18 cellular contexts compared by ENCODE assay signal in genomic region chr4:98939446-98939845, GRCh38. TPM values are rescaled to one million over a fixed set of nuclear protein-coding genes. Genes with fewer than 3 reads are reported as not detected.
A peak's percentile ranks its signal among the peaks of the same experiment; 100 is the strongest.
DNase-seq lines count a peak whose midpoint lies in the region; ATAC-seq and TF ChIP-seq lines count a peak whose summit lies in the region.
"Had no signal": no experiment of that assay in that cellular context is flagged by ENCODE, and none has a peak within 500 bp of the region (broad histone marks: within the 10 kb centered on the region; RNA-seq: fewer than 3 reads in every experiment).

No MANE protein-coding gene starts in this region.

- peak overlapping the region; percentile 34 for H3K27ac Mint-ChIP-seq in activated T-cell treated with anti-CD3 and anti-CD28 coated beads, Interleukin-2, amount 50 U/mL, for 72 hours
- no peak overlapping the region for H3K27ac Mint-ChIP-seq in effector memory CD8-positive, alpha-beta T cell
- H3K27ac Mint-ChIP-seq: activated T-cell treated with anti-CD3 and anti-CD28 coated beads, Interleukin-2, amount 50 U/mL, for 24 hours; CD8-positive, alpha-beta T cell; memory B cell had no signal

- H3K27me3 ChIP-seq in HCT116 (ENCODE audit: insufficient read depth, low read length): no peaks in the 10 kb centered on the region
- no peaks in the 10 kb centered on the region for H3K27me3 ChIP-seq in upper lobe of right lung
- H3K27me3 ChIP-seq: adrenal gland, gastrocnemius medialis had no signal

- H3K4me2 ChIP-seq in HCT116 (ENCODE audit: low read length): no peak overlapping the region

- H3K36me3 ChIP-seq in HCT116 (ENCODE audit: control insufficient read depth in 1 of 2, insufficient read depth in 2 of 2, low read length in 2 of 2) (no peaks in the 10 kb centered on the region), upper lobe of right lung (no peaks in the 10 kb centered on the region)
- H3K36me3 ChIP-seq: adrenal gland, gastrocnemius medialis had no signal

- TF ChIP-seq RAD21 in HCT116 (IDR thresholded peaks at IDR 0.05; ENCODE audit: low read depth): no peak

- peaks cover 20% of the 10 kb centered on the region for H3K4me1 Mint-ChIP-seq in activated T-cell treated with anti-CD3 and anti-CD28 coated beads, Interleukin-2, amount 50 U/mL, for 72 hours (ENCODE audit: low read depth)
- peaks cover 0 to 1% of the 10 kb centered on the region in 2 donors for H3K4me1 Mint-ChIP-seq in effector memory CD8-positive, alpha-beta T cell (ENCODE audit: low read depth in 2 of 2)
- H3K4me1 Mint-ChIP-seq: memory B cell had no signal

- CTCF ChIA-PET in HCT116 (lab: Charles Lee): no interaction called here

- peak overlapping the region; percentile 69 for H2AFZ ChIP-seq in HCT116 (ENCODE audit: low read depth, low read length, poor library complexity, severe bottlenecking)

- no peak for TF ChIP-seq POLR2A in HCT116 (IDR thresholded peaks at IDR 0.05; ENCODE audit: borderline replicate concordance, extremely low read depth, insufficient read depth, insufficient read length)

- no peak for TF ChIP-seq CTCF in HCT116 (IDR thresholded peaks at IDR 0.05 in 2 of 3, conservative IDR thresholded peaks at IDR 0.05 in 1 of 3; ENCODE audit: borderline replicate concordance in 1 of 3, insufficient read depth in 1 of 3, low read depth in 2 of 3, low read length in 2 of 3)
- no peak for TF ChIP-seq CTCF in upper lobe of right lung (IDR thresholded peaks at IDR 0.05)

- H3K9me2 ChIP-seq in HCT116 (ENCODE audit: insufficient read depth): no peaks in the 10 kb centered on the region

- no TSS peak for BruUV-seq in HCT116 (replicated peaks; lab: Mats Ljungman, UMichigan)

- H3K9ac ChIP-seq in HCT116 (ENCODE audit: low read length): no peak overlapping the region

- H3K9me3 Mint-ChIP-seq in activated T-cell treated with anti-CD3 and anti-CD28 coated beads, Interleukin-2, amount 50 U/mL, for 72 hours: no peaks in the 10 kb centered on the region
- H3K9me3 Mint-ChIP-seq in effector memory CD8-positive, alpha-beta T cell: no peaks in the 10 kb centered on the region
- H3K9me3 Mint-ChIP-seq: activated T-cell treated with anti-CD3 and anti-CD28 coated beads, Interleukin-2, amount 50 U/mL, for 24 hours; CD8-positive, alpha-beta T cell; memory B cell had no signal

- intact Hi-C loops in HCT116 (cut with micrococcal nuclease): loop anchor here (5.0 kb wide), 2 partner anchors 118 to 468 kb away; no protein-coding TSS in a partner anchor
- intact Hi-C loops in upper lobe of right lung (cut with DNase I): no loop called here

- RAD21 ChIA-PET in HCT116 (lab: Charles Lee; ENCODE audit: low non-redundant PET in 1 of 2, low total read pairs in 2 of 2, uncharacterized antibody in 2 of 2, unreplicated experiment in 2 of 2): no interaction called here

- no peaks in the 10 kb centered on the region for H4K20me1 ChIP-seq in HCT116 (ENCODE audit: insufficient read depth)

- H3K27me3 Mint-ChIP-seq in activated T-cell treated with anti-CD3 and anti-CD28 coated beads, Interleukin-2, amount 50 U/mL, for 72 hours (ENCODE audit: low read depth): no peaks in the 10 kb centered on the region
- H3K27me3 Mint-ChIP-seq in effector memory CD8-positive, alpha-beta T cell: no peaks in the 10 kb centered on the region
- H3K27me3 Mint-ChIP-seq: activated T-cell treated with anti-CD3 and anti-CD28 coated beads, Interleukin-2, amount 50 U/mL, for 24 hours; memory B cell; T-helper 17 cell had no signal

- H3K9me3 ChIP-seq in HCT116 (ENCODE audit: control insufficient read depth in 1 of 2, insufficient read depth in 1 of 2, low read depth in 1 of 2, low read length in 2 of 2) (no peaks in the 10 kb centered on the region), upper lobe of right lung (no peaks in the 10 kb centered on the region)
- H3K9me3 ChIP-seq: adrenal gland, gastrocnemius medialis had no signal

- no peaks in the 10 kb centered on the region for H3K36me3 Mint-ChIP-seq in activated T-cell treated with anti-CD3 and anti-CD28 coated beads, Interleukin-2, amount 50 U/mL, for 72 hours (ENCODE audit: insufficient read depth in 2 of 2)
- no peaks in the 10 kb centered on the region for H3K36me3 Mint-ChIP-seq in effector memory CD8-positive, alpha-beta T cell (ENCODE audit: insufficient read depth)
- H3K36me3 Mint-ChIP-seq: CD8-positive, alpha-beta T cell; memory B cell had no signal

- no peaks in the 10 kb centered on the region for H3K79me2 ChIP-seq in HCT116 (ENCODE audit: insufficient read depth, low read length)

- H3K4me3 Mint-ChIP-seq in activated T-cell treated with anti-CD3 and anti-CD28 coated beads, Interleukin-2, amount 50 U/mL, for 72 hours: no peak overlapping the region
- no peak overlapping the region for H3K4me3 Mint-ChIP-seq in effector memory CD8-positive, alpha-beta T cell
- H3K4me3 Mint-ChIP-seq: activated T-cell treated with anti-CD3 and anti-CD28 coated beads, Interleukin-2, amount 50 U/mL, for 24 hours; CD8-positive, alpha-beta T cell; memory B cell; T-helper 17 cell had no signal

- H3K4me3 ChIP-seq in HCT116 (replicated peaks in 1 of 2; ENCODE audit: low read depth in 1 of 2, low read length in 2 of 2): no peak overlapping the region
- no peak overlapping the region for H3K4me3 ChIP-seq in upper lobe of right lung
- H3K4me3 ChIP-seq: adrenal gland, gastrocnemius medialis had no signal

- POLR2A ChIA-PET in HCT116 (lab: Charles Lee): no interaction called here

- H3K4me1 ChIP-seq in HCT116 (ENCODE audit: control insufficient read depth in 1 of 2, insufficient read depth in 2 of 2, low read length in 2 of 2) (peaks cover 2 to 36% of the 10 kb centered on the region in 2 experiments; a peak in 3 of 4 replicates), upper lobe of right lung (no peaks in the 10 kb centered on the region)
- H3K4me1 ChIP-seq: adrenal gland, gastrocnemius medialis had no signal

- peak in 1 of 2 donors; percentile 61 for ATAC-seq in activated T-cell treated with anti-CD3 and anti-CD28 coated beads, Interleukin-2, amount 50 U/mL, for 72 hours (replicated peaks in 1 of 2)
- peak; percentile 21; the same call in 1 of the 2 replicates for ATAC-seq in HCT116
- ATAC-seq in HG03378 (IDR thresholded peaks at IDR 0.05; ENCODE audit: unreplicated experiment): peak; percentile 55
- peak; percentile 28 for ATAC-seq in upper lobe of right lung
- no peak for ATAC-seq in effector memory CD8-positive, alpha-beta T cell (replicated peaks)
- ATAC-seq: CD8-positive, alpha-beta T cell had no signal

- DNase-seq in activated T-cell treated with anti-CD3 and anti-CD28 coated beads, Interleukin-2, amount 50 U/mL, for 72 hours: no peak
- DNase-seq in activated T-cell treated with anti-CD3 and anti-CD28 coated beads for 4 hours: no peak
- DNase-seq in HCT116 (ENCODE audit: low read depth, low spot score): no peak
- DNase-seq in upper lobe of right lung: no peak
- DNase-seq in effector memory CD8-positive, alpha-beta T cell: no peak
- no peak for DNase-seq in DMS53 (lab: John Stamatoyannopoulos, UW)
- DNase-seq in GM03348 (ENCODE audit: low spot score): no peak
- DNase-seq: activated CD4-positive, alpha-beta T cell treated with anti-CD3 and anti-CD28 coated beads for 4 hours; activated T-cell treated with anti-CD3 and anti-CD28 coated beads, Interleukin-2, amount 50 U/mL, for 24 hours; CD8-positive, alpha-beta T cell; cerebellar nuclear complex; gastrocnemius medialis; right cardiac atrium; stimulated activated CD4-positive, alpha-beta T cell treated with anti-CD3 and anti-CD28 coated beads, Interleukin-2, amount 100 ng/mL, for 48 hours; T-helper 17 cell had no signal

- H3K27ac ChIP-seq in HCT116 (ENCODE audit: low read depth, low read length) (no peak overlapping the region), upper lobe of right lung (no peak overlapping the region)
- H3K27ac ChIP-seq: adrenal gland, gastrocnemius medialis had no signal

TF ChIP-seq in HCT116, 20 proteins besides CTCF, POLR2A, EP300 and RAD21:
- no peak for TF ChIP-seq SRF (IDR thresholded peaks at IDR 0.05; ENCODE audit: low read depth)
- no peak for TF ChIP-seq EZH2 (IDR thresholded peaks at IDR 0.05)
- TF ChIP-seq ZBTB33 (IDR thresholded peaks at IDR 0.05; ENCODE audit: extremely low read depth, insufficient replicate concordance, low read length): no peak
- no peak for TF ChIP-seq JUND (IDR thresholded peaks at IDR 0.05)
- TF ChIP-seq EGR1 (IDR thresholded peaks at IDR 0.05; ENCODE audit: low read depth): 0 out of 2 replicates have a peak, but pooled peaks have one; percentile 13
- no peak for TF ChIP-seq CEBPB (IDR thresholded peaks at IDR 0.05; ENCODE audit: low read depth)
- no peak for TF ChIP-seq YY1 (IDR thresholded peaks at IDR 0.05; ENCODE audit: extremely low read depth, insufficient replicate concordance, low read depth, low read length)
- no peak for TF ChIP-seq ATF3 (IDR thresholded peaks at IDR 0.05)

RNA-seq across cellular contexts. Expression of gene EIF4E, which starts 10.5 kb away (rescaled TPM):
- 10 to 100 TPM; 70.5 to 80.1 TPM for total RNA-seq in activated T-cell treated with anti-CD3 and anti-CD28 coated beads, Interleukin-2, amount 50 U/mL, for 72 hours
- total RNA-seq in HCT116 (2021; ENCODE audit: unreplicated experiment) (148 TPM), upper lobe of right lung (58.6 TPM)
- 77.3 and 92.8 TPM in 2 replicates for polyA plus RNA-seq in HCT116 (2012)

RNA-seq across cellular contexts. Expression of gene METAP1, which starts 56.1 kb away (rescaled TPM):
- total RNA-seq in activated T-cell treated with anti-CD3 and anti-CD28 coated beads, Interleukin-2, amount 50 U/mL, for 72 hours: 10 to 100 TPM; 44.5 to 54.0 TPM
- total RNA-seq in HCT116 (2021; ENCODE audit: unreplicated experiment): 112 TPM
- polyA plus RNA-seq in HCT116 (2012): 52.1 and 89.2 TPM in 2 replicates
- total RNA-seq in upper lobe of right lung: 30.4 TPM
